Comparison of ENCODE assay signal across 8 cellular contexts in the genomic region with DNA sequence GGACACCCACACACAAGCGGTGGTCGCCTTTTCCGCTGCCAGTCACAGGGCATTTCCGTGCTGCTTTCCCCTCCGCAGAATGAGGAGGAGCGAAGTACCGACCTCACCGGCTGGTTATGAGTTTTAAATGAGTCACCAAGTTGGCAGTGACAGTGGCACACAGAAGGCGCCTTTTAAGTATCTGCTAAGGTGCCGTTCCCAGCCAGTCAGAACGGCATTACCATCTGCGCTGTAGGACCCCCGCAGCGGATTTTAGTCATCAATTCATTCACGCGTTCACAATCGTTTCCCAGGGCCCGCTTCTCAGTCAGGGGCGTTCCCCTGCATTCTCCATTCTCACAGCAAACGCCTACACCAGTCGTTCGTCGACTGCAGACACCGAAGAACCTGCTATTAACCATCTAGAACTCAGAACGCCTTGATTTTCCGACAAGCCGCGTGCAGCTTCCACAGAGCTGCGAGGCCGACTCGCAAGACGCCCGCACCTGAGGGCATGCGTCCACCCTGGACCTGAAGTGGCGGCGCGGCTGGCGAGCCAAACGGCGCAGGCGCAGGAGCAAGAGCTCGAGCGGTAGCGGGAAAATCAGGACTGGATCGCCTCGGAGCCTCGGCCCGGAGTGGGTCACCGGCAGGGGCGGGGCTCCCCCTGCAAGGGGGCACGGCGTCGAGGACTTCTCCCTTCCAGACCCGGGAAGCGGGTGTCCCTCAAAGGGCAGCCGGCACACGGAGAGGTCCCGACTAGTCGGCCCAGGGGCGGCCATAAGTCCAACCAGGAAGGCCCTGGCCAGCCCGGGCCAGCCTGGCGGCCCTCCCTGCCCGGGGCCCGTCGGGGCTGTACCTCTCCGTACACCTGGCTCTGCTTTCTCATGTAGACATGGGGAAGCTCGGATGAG. TPM values are rescaled to one million over a fixed set of nuclear protein-coding genes. Genes with fewer than 3 reads are reported as not detected.
DNase-seq lines count a peak whose midpoint lies in the region; ATAC-seq, FAIRE-seq and TF ChIP-seq lines count a peak whose summit lies in the region.

No MANE protein-coding gene starts in this region.

- peak; percentile 92 for DNase-seq in AG08396 (ENCODE audit: low spot score)
- DNase-seq in NCI-H226, result peak; percentile 62
- DNase-seq in activated CD4-positive, CD25-positive, alpha-beta regulatory T cell treated with anti-CD3 and anti-CD28 coated beads, Interleukin-2, amount 50 U/mL, for 16 hours (ENCODE audit: low read depth, low spot score), result peak; percentile 71
- DNase-seq in central memory CD4-positive, alpha-beta T cell, result peak; percentile 86
- DNase-seq in kidney, result peak; percentile 95
- peak; percentile 72 to 82 (median 78) for DNase-seq in stimulated activated CD4-positive, alpha-beta T cell treated with anti-CD3 and anti-CD28 coated beads, Interleukin-12 subunit alpha, Interleukin-12 subunit beta, amount 100 ng/mL, for 48 hours (ENCODE audit: low read depth in 2 of 3, low spot score in 1 of 3)

- no peaks in the 10 kb centered on the region for H3K9me3 ChIP-seq in kidney (ENCODE audit: control insufficient read depth in 1 of 2, low read length in 2 of 2)

- ATAC-seq in GM18909 (IDR thresholded peaks at IDR 0.05; ENCODE audit: poor library complexity, unreplicated experiment), result peak; percentile 62
- ATAC-seq in HG03159 (IDR thresholded peaks at IDR 0.05; ENCODE audit: unreplicated experiment), result peak; percentile 58

- TF ChIP-seq CTCF in kidney (IDR thresholded peaks at IDR 0.05; ENCODE audit: borderline replicate concordance, extremely low read depth, insufficient read depth), result peak; percentile 8

- H3K4me3 ChIP-seq in kidney (ENCODE audit: low read length in 2 of 2), result peak overlapping the region; percentile 89

- no peaks in the 10 kb centered on the region for H3K36me3 ChIP-seq in kidney (ENCODE audit: control insufficient read depth in 1 of 2, insufficient read depth in 2 of 2, low read length in 2 of 2)

- intact Hi-C loops in kidney (cut with DNase I), result no loop called here

- FAIRE-seq in kidney (lab: Jason Lieb, UNC), result no peak

- no peaks in the 10 kb centered on the region for H3K4me1 ChIP-seq in kidney (ENCODE audit: control insufficient read depth in 1 of 2, insufficient read depth in 1 of 2, low read depth in 1 of 2, low read length in 2 of 2)

- H3K9ac ChIP-seq in kidney (ENCODE audit: low read length in 2 of 2), result peak overlapping the region; percentile 66 to 77

- H3K27ac ChIP-seq in kidney (ENCODE audit: low read depth in 2 of 2, low read length in 2 of 2), result peak overlapping the region; percentile 78 to 86

RNA-seq across cellular contexts. Expression of gene CYP2R1, which starts 0.6 kb away (rescaled TPM):
- 11.6 TPM for total RNA-seq in kidney
- 18.5 TPM for polyA plus RNA-seq in kidney (ENCODE audit: insufficient read depth, low read depth, low replicate concordance)

Comparison
In these comparisons a context has a peak if more than half of its experiments do, and no peak if none do; other contexts are left out.
1. Peak in every context shown above with its lines: DNase-seq, ATAC-seq, H3K4me3 ChIP-seq and H3K27ac ChIP-seq.